In the genomic region with DNA sequence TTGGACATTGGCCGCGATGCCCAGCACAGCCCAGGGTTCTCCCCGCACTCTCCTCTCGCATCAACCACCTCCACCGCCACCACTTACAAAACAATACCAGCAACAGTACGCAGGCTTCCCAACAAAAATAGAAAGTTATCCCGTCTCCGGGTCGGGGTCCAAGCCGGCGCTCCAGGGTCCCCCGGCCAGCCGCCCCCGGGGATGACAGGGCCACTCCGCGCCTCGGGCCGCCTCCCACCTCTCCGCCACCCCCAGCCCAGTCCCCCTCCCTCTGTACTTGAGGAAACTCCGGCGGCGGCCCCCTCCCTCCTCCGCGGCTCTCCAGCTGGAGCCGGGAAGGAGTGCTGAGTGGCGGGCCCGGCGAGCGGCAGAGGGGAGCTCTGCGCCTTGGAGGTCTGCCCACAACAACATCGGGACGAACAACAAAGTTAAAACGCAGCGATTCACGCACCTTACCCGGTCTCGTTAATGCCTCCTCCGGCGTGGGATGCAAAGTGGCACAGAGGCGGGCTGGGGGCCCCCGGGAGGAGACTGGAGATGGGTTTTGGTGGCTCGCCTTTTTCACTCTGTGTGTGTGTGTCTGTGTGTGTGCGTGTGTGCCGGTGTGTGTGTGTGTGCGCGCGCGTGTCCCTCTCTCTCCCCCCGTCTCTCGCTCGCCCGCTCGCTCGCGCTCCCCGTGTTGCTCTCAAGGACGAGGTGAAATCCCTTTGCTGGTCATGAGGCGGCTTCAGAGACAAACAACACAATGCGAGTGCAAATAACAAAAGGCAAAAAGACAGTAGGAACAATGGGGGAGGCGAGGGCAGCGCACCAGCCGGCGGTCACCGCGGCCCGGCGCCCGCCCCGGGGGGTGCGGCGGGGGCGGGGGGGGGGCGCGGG, we compare ENCODE assay signal across 8 cellular contexts.
DNase-seq lines count a peak whose midpoint lies in the region; ATAC-seq and TF ChIP-seq lines count a peak whose summit lies in the region.

No MANE protein-coding gene starts in this region.

- H3K27ac Mint-ChIP-seq in Calu3 (ENCODE audit: unreplicated experiment): peak overlapping the region; percentile 64
- H3K27ac Mint-ChIP-seq in endothelial cell (ENCODE audit: unreplicated experiment): peak overlapping the region; percentile 78

- ATAC-seq in HG03439 (IDR thresholded peaks at IDR 0.05; ENCODE audit: unreplicated experiment) (peak; percentile 50), HG02610 (IDR thresholded peaks at IDR 0.05; ENCODE audit: unreplicated experiment) (no peak)

- H2AFZ ChIP-seq in SU-DHL-6 (ENCODE audit: low read depth, low read length, severe bottlenecking): no peak overlapping the region

- H3K4me1 ChIP-seq in mesendoderm (ENCODE audit: control insufficient read depth, low read depth, low read length) (peaks cover 6% of the 10 kb centered on the region), testis (peaks cover 16% of the 10 kb centered on the region)

- H3K36me3 Mint-ChIP-seq in Calu3 (ENCODE audit: insufficient read depth, unreplicated experiment): peaks cover 25% of the 10 kb centered on the region
- no peaks in the 10 kb centered on the region for H3K36me3 Mint-ChIP-seq in endothelial cell (ENCODE audit: low read depth, unreplicated experiment)

- H3K56ac ChIP-seq in mesendoderm (ENCODE audit: low read length): peak overlapping the region; percentile 97

- H3K18ac ChIP-seq in mesendoderm (ENCODE audit: low read length): peak overlapping the region; percentile 99

- H3K79me2 ChIP-seq in SU-DHL-6 (ENCODE audit: insufficient read depth, low read length) (no peaks in the 10 kb centered on the region), mesendoderm (ENCODE audit: control insufficient read depth, insufficient read depth, low read length) (no peaks in the 10 kb centered on the region)

- no CpG with 5 or more reads among the region's 74 CpGs for WGBS in mesendoderm (ENCODE audit: extremely low coverage, insufficient coverage, low lambda C conversion rate)
- WGBS in testis, 2 donors: 0% methylated on average over 18 to 71 of the region's 74 CpGs

- H3K4me3 Mint-ChIP-seq in Calu3 (ENCODE audit: low read depth, unreplicated experiment) (peak overlapping the region; percentile 86), endothelial cell (ENCODE audit: unreplicated experiment) (peak overlapping the region; percentile 97)

- H3K27ac ChIP-seq in SU-DHL-6 (ENCODE audit: low read depth, low read length) (no peak overlapping the region), mesendoderm (ENCODE audit: low read depth, low read length) (peak overlapping the region; percentile 7), testis (peak overlapping the region; percentile 69 to 85)

- no peak for TF ChIP-seq CTCF in Calu3 (IDR thresholded peaks at IDR 0.05; ENCODE audit: unreplicated experiment)
- no peak for TF ChIP-seq CTCF in SU-DHL-6 (IDR thresholded peaks at IDR 0.05; ENCODE audit: insufficient read depth, low read length, poor library complexity, severe bottlenecking)
- TF ChIP-seq CTCF in endothelial cell (IDR thresholded peaks at IDR 0.05; ENCODE audit: unreplicated experiment): no peak
- TF ChIP-seq CTCF in testis (IDR thresholded peaks at IDR 0.05): no peak

- peak; percentile 23 for DNase-seq in Calu3
- DNase-seq in endothelial cell (ENCODE audit: low spot score): peak; percentile 67
- DNase-seq in mesendoderm: peak; percentile 93
- DNase-seq in testis: peak; percentile 72
- DNase-seq in inferior parietal cortex (ENCODE audit: extremely low spot score): no peak

- no peak for TF ChIP-seq POLR2A in testis (IDR thresholded peaks at IDR 0.05)

- no peaks in the 10 kb centered on the region for H4K20me1 ChIP-seq in SU-DHL-6 (ENCODE audit: low read depth, low read length)

- H3K27me3 Mint-ChIP-seq in Calu3 (ENCODE audit: unreplicated experiment): peaks cover 63% of the 10 kb centered on the region
- peaks cover 6% of the 10 kb centered on the region for H3K27me3 Mint-ChIP-seq in endothelial cell (ENCODE audit: unreplicated experiment)

- peak overlapping the region; percentile 91 for H2BK5ac ChIP-seq in mesendoderm (ENCODE audit: low read length)

- H3K4me1 Mint-ChIP-seq in Calu3 (ENCODE audit: low read depth, unreplicated experiment) (peaks cover 19% of the 10 kb centered on the region), endothelial cell (ENCODE audit: unreplicated experiment) (peaks cover 11% of the 10 kb centered on the region)

- peak overlapping the region; percentile 89 for H3K4ac ChIP-seq in mesendoderm (ENCODE audit: low read depth, low read length)

- H2AK5ac ChIP-seq in mesendoderm (ENCODE audit: low read length): no peak overlapping the region

- no peaks in the 10 kb centered on the region for H3F3A ChIP-seq in SU-DHL-6 (ENCODE audit: insufficient read depth)

- intact Hi-C loops in Calu3 (cut with micrococcal nuclease; ENCODE audit: unreplicated experiment) (no loop called here), testis (cut with DNase I; ENCODE audit: low total_unique reads) (no loop called here)

- H3K9ac ChIP-seq in SU-DHL-6 (ENCODE audit: low read length) (no peak overlapping the region), mesendoderm (ENCODE audit: low read length) (peak overlapping the region; percentile 86)

- CTCF ChIA-PET in Calu3 (lab: Charles Lee): interaction anchor here (0.6 kb wide), 1 partner anchor 496 kb away, joined by 3 read pairs; no protein-coding TSS in a partner anchor

- H3K9me3 ChIP-seq in SU-DHL-6 (ENCODE audit: insufficient read depth, low read length) (no peaks in the 10 kb centered on the region), testis (no peaks in the 10 kb centered on the region)

- H3K9me2 ChIP-seq in SU-DHL-6 (replicated peaks; ENCODE audit: insufficient read depth, low read length): no peaks in the 10 kb centered on the region

- H3K79me1 ChIP-seq in mesendoderm (ENCODE audit: low read length): peaks cover 2% of the 10 kb centered on the region

- peak overlapping the region; percentile 86 for H2BK15ac ChIP-seq in mesendoderm (replicated peaks; ENCODE audit: low read depth)

- H4K5ac ChIP-seq in mesendoderm (ENCODE audit: low read length): no peak overlapping the region

- H3K4me3 ChIP-seq in SU-DHL-6 (ENCODE audit: insufficient read depth, low read length, poor library complexity, severe bottlenecking) (peak overlapping the region; percentile 37), mesendoderm (ENCODE audit: low read length) (peak overlapping the region; percentile 27), testis (peak overlapping the region; percentile 69 to 71)

- peak overlapping the region; percentile 91 for H4K8ac ChIP-seq in mesendoderm (ENCODE audit: low read depth, low read length)

- H2BK120ac ChIP-seq in mesendoderm (ENCODE audit: low read depth, low read length): peak overlapping the region; percentile 63

- peak overlapping the region; percentile 50 for H3K4me2 ChIP-seq in SU-DHL-6 (ENCODE audit: low read depth, low read length, poor library complexity, severe bottlenecking)
- H3K4me2 ChIP-seq in mesendoderm (ENCODE audit: low read length): peak overlapping the region; percentile 81

- H3K36me3 ChIP-seq in SU-DHL-6 (ENCODE audit: low read length): no peaks in the 10 kb centered on the region
- H3K36me3 ChIP-seq in mesendoderm (ENCODE audit: control insufficient read depth, insufficient read depth, low read length): no peaks in the 10 kb centered on the region
- no peaks in the 10 kb centered on the region for H3K36me3 ChIP-seq in testis (ENCODE audit: low read depth, missing control alignments)

- H3K9me3 Mint-ChIP-seq in Calu3 (ENCODE audit: low read depth, unreplicated experiment) (no peaks in the 10 kb centered on the region), endothelial cell (ENCODE audit: unreplicated experiment) (no peaks in the 10 kb centered on the region)

- H3K23ac ChIP-seq in mesendoderm (ENCODE audit: low read length): no peak overlapping the region

- no TSS peak for BruUV-seq in Calu3 (replicated peaks; lab: Mats Ljungman, UMichigan)

- H3K27me3 ChIP-seq in SU-DHL-6 (ENCODE audit: low read length) (no peaks in the 10 kb centered on the region), mesendoderm (ENCODE audit: insufficient read depth, low read length, poor library complexity) (no peaks in the 10 kb centered on the region), testis (no peaks in the 10 kb centered on the region)
